In genomic region chr10:119022846-119023552, GRCh38 we compare ENCODE assay signal across 10 cellular contexts. TPM values are rescaled to one million over a fixed set of nuclear protein-coding genes. Genes with fewer than 3 reads are reported as not detected.
DNase-seq lines count a peak whose midpoint lies in the region; ATAC-seq and TF ChIP-seq lines count a peak whose summit lies in the region.
"Had no signal": no experiment of that assay in that cellular context is flagged by ENCODE, and none has a peak within 500 bp of the region (broad histone marks: within the 10 kb centered on the region; RNA-seq: fewer than 3 reads in every experiment).

No MANE protein-coding gene starts in this region.

- DNase-seq in EL (peak; percentile 89), NCI-H146 (lab: John Stamatoyannopoulos, UW) (peak; percentile 52), astrocyte of the spinal cord (ENCODE audit: low read depth, low spot score) (peak; percentile 51), Peyer's patch (no peak)
- no peak for DNase-seq in activated CD4-positive, CD25-positive, alpha-beta regulatory T cell (lab: John Stamatoyannopoulos, UW)
- DNase-seq in activated T-cell treated with anti-CD3 and anti-CD28 coated beads, Interleukin-2, amount 50 U/mL, for 72 hours: no peak
- DNase-seq: midbrain, SHP77 treated with DMSO at 0.1 percent for 48 hours had no signal

- peaks cover 6% of the 10 kb centered on the region for H3K27me3 Mint-ChIP-seq in activated T-cell treated with anti-CD3 and anti-CD28 coated beads, Interleukin-2, amount 50 U/mL, for 72 hours (ENCODE audit: low read depth)

- TF ChIP-seq CTCF in astrocyte of the spinal cord (IDR thresholded peaks at IDR 0.05; ENCODE audit: low read depth, low read length): no peak
- TF ChIP-seq CTCF in Peyer's patch (IDR thresholded peaks at IDR 0.05): no peak

- H3K27ac ChIP-seq in mesodermal cell (ENCODE audit: low read depth, low read length, severe bottlenecking): peak overlapping the region; percentile 84
- H3K27ac ChIP-seq in Peyer's patch: no peak overlapping the region

- H3K36me3 Mint-ChIP-seq in activated T-cell treated with anti-CD3 and anti-CD28 coated beads, Interleukin-2, amount 50 U/mL, for 72 hours (ENCODE audit: insufficient read depth in 2 of 2): no peaks in the 10 kb centered on the region

- H3K4me3 ChIP-seq in astrocyte of the spinal cord (ENCODE audit: low read depth, low read length) (no peak overlapping the region), mesodermal cell (ENCODE audit: extremely low read depth, insufficient read depth, low read length, poor library complexity, severe bottlenecking) (no peak overlapping the region), Peyer's patch (no peak overlapping the region)

- no peaks in the 10 kb centered on the region for H3K4me1 Mint-ChIP-seq in activated T-cell treated with anti-CD3 and anti-CD28 coated beads, Interleukin-2, amount 50 U/mL, for 72 hours (ENCODE audit: low read depth)

- H3K36me3 ChIP-seq in mesodermal cell (ENCODE audit: control insufficient read depth, insufficient read depth, low read length): no peaks in the 10 kb centered on the region
- no peaks in the 10 kb centered on the region for H3K36me3 ChIP-seq in Peyer's patch

- in situ Hi-C loops in astrocyte of the spinal cord (cut with HindIII; ENCODE audit: low sequenced_read_pairs): no loop called here

- TF ChIP-seq POLR2A in Peyer's patch (IDR thresholded peaks at IDR 0.05): no peak

- no peaks in the 10 kb centered on the region for H3K9me3 ChIP-seq in mesodermal cell (ENCODE audit: control insufficient read depth, low read length)
- no peaks in the 10 kb centered on the region for H3K9me3 ChIP-seq in Peyer's patch

- WGBS in mesodermal cell (ENCODE audit: insufficient coverage in 2 of 2), 2 experiments: 29 to 38% methylated on average over 3 to 5 of the region's 8 CpGs

- H3K4me1 ChIP-seq in mesodermal cell (ENCODE audit: control insufficient read depth, insufficient read depth, low read length, poor library complexity, severe bottlenecking) (peaks cover 46% of the 10 kb centered on the region), Peyer's patch (peaks cover 0 to 5% (median 0%) of the 10 kb centered on the region in 4 donors)

- no peak for ATAC-seq in activated T-cell treated with anti-CD3 and anti-CD28 coated beads, Interleukin-2, amount 50 U/mL, for 72 hours (replicated peaks in 1 of 2)
- no peak for ATAC-seq in GM18498 (IDR thresholded peaks at IDR 0.05; ENCODE audit: unreplicated experiment)

- H3K27me3 ChIP-seq in Peyer's patch: no peaks in the 10 kb centered on the region

- H3K4me3 Mint-ChIP-seq in activated T-cell treated with anti-CD3 and anti-CD28 coated beads, Interleukin-2, amount 50 U/mL, for 72 hours: no peak overlapping the region

- no peak overlapping the region for H3K27ac Mint-ChIP-seq in activated T-cell treated with anti-CD3 and anti-CD28 coated beads, Interleukin-2, amount 50 U/mL, for 72 hours

- no peaks in the 10 kb centered on the region for H3K9me3 Mint-ChIP-seq in activated T-cell treated with anti-CD3 and anti-CD28 coated beads, Interleukin-2, amount 50 U/mL, for 72 hours

RNA-seq across cellular contexts. Expression of gene NANOS1, which starts 6.5 kb away (rescaled TPM):
- polyA plus RNA-seq in mesodermal cell (2013, experiment 1 of 2): 3.1 TPM
- 3.9 TPM for polyA plus RNA-seq in mesodermal cell (2013, experiment 2 of 2)
- 1 to 10 TPM in 1 of 4 donors, under 1 TPM in 1, not detected in 2; 0.13 to 9.9 TPM for total RNA-seq in Peyer's patch
- total RNA-seq in activated T-cell treated with anti-CD3 and anti-CD28 coated beads, Interleukin-2, amount 50 U/mL, for 72 hours: under 1 TPM; 0.31 to 0.37 TPM

RNA-seq across cellular contexts. Expression of gene EIF3A, which starts 57.6 kb away (rescaled TPM):
- polyA plus RNA-seq in mesodermal cell (2013, experiment 1 of 2): 130 TPM
- polyA plus RNA-seq in mesodermal cell (2013, experiment 2 of 2): 144 TPM
- 100 to 1,000 TPM in 1 of 4 donors, 10 to 100 TPM in 3; 69.5 to 266 (median 89.5) TPM for total RNA-seq in Peyer's patch
- 100 to 1,000 TPM; 160 to 164 TPM for total RNA-seq in activated T-cell treated with anti-CD3 and anti-CD28 coated beads, Interleukin-2, amount 50 U/mL, for 72 hours

Comparison
In these comparisons a context has a peak if more than half of its experiments do, and no peak if none do; other contexts are left out.
1. DNase-seq: peak in EL (single experiment), NCI-H146 (single experiment) and astrocyte of the spinal cord (single experiment); none in activated CD4-positive, CD25-positive, alpha-beta regulatory T cell (0 of 4), Peyer's patch (0 of 3) and activated T-cell treated with anti-CD3 and anti-CD28 coated beads, Interleukin-2, amount 50 U/mL, for 72 hours (0 of 2).